Comparison of ENCODE assay signal across 27 cellular contexts in genomic region chr12:110883251-110883650, GRCh38. TPM values are rescaled to one million over a fixed set of nuclear protein-coding genes. Genes with fewer than 3 reads are reported as not detected.
"Had no signal": no experiment of that assay in that cellular context is flagged by ENCODE, and none has a peak within 500 bp of the region (broad histone marks: within the 10 kb centered on the region; RNA-seq: fewer than 3 reads in every experiment).

No MANE protein-coding gene starts in this region.

- DNase-seq: colonic mucosa; cortex of kidney; dermis blood vessel endothelial cell; dorsolateral prefrontal cortex; effector CD4-positive, alpha-beta T cell; effector CD8-positive, alpha-beta T cell; effector memory CD4-positive, alpha-beta T cell; effector memory CD8-positive, alpha-beta T cell; endodermal cell; erythroblast; esophagus squamous epithelium; foreskin fibroblast; foreskin keratinocyte; foreskin melanocyte; gastrocnemius medialis; glutamatergic neuron; head of caudate nucleus; heart left ventricle; heart right ventricle had no signal

- H3K27ac ChIP-seq: colonic mucosa, coronary artery, dorsolateral prefrontal cortex, epithelial cell of prostate, esophagus muscularis mucosa, esophagus squamous epithelium, foreskin keratinocyte, gastrocnemius medialis, gastroesophageal sphincter, heart left ventricle, heart right ventricle had no signal

- H3K4me3 ChIP-seq: colonic mucosa, coronary artery, dorsolateral prefrontal cortex, esophagus muscularis mucosa, esophagus squamous epithelium, gastrocnemius medialis, gastroesophageal sphincter, heart left ventricle, heart right ventricle had no signal

- H3K36me3 ChIP-seq: colonic mucosa, esophagus muscularis mucosa, esophagus squamous epithelium, gastrocnemius medialis, gastroesophageal sphincter, heart left ventricle, heart right ventricle had no signal

- H3K27me3 ChIP-seq: colonic mucosa, esophagus muscularis mucosa, esophagus squamous epithelium, foreskin keratinocyte, gastrocnemius medialis, gastroesophageal sphincter, heart left ventricle, heart right ventricle had no signal

- ATAC-seq: effector memory CD8-positive, alpha-beta T cell; esophagus mucosa; foreskin keratinocyte; gastrocnemius medialis; gastroesophageal sphincter; heart left ventricle; heart right ventricle had no signal

- H3K4me1 ChIP-seq: colonic mucosa, foreskin keratinocyte, gastroesophageal sphincter had no signal

- H3K9me3 ChIP-seq: colonic mucosa, esophagus muscularis mucosa, esophagus squamous epithelium, gastrocnemius medialis, gastroesophageal sphincter, heart left ventricle had no signal

RNA-seq across cellular contexts. Expression of gene CCDC63, which starts 36.5 kb away (rescaled TPM):
- polyA plus RNA-seq: endothelial cell of umbilical vein, esophagus, fibroblast of lung, heart left ventricle, heart right ventricle had no signal

RNA-seq across cellular contexts. Expression of gene MYL2, which starts 37.1 kb away (rescaled TPM):
- polyA plus RNA-seq: endothelial cell of umbilical vein, fibroblast of lung had no signal
